Comparison of ENCODE assay signal across 1 cellular context in the genomic region with DNA sequence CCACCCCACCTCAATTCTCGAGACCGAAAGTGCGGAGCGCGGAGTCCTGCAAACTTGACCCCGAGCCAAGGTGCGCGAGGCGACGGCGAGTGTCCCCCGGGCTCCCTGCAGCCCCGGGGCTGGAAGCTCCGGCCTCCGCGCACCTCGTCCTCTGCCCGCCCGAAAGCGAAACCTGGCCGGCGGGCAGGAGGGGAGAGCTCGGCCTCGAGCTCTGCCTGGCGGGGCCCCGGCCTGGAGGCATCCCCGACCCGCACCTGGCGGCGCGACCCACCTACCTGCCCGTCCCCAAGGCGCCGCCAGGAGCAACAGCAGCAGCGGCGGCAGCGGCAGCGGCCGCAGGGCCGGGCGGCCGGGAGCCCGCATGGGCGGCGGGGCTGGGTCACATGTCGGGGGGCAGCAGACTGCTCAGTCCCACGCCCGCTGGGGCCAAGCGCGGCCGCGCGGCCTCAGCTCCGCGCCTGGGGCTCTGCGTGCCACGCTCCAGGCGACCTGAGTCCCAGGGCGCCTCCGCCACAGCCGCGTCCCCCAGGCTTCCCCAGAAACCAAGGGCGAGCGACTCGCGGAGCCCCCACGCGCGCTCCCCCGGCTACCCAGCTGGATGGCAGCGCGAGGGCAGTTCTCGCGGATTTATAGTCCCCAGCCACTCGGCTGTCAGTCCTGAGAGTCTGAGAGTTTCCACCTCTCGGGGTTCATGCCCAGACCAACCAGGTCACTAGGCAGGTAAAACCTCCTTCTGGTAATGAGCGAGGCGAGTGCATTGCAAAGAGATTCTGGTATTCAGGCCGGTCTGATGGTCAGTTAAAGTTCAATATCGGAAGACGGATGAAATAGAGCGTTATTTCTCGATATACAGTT.
TF ChIP-seq lines count a peak whose summit lies in the region.

A gene with protein sequence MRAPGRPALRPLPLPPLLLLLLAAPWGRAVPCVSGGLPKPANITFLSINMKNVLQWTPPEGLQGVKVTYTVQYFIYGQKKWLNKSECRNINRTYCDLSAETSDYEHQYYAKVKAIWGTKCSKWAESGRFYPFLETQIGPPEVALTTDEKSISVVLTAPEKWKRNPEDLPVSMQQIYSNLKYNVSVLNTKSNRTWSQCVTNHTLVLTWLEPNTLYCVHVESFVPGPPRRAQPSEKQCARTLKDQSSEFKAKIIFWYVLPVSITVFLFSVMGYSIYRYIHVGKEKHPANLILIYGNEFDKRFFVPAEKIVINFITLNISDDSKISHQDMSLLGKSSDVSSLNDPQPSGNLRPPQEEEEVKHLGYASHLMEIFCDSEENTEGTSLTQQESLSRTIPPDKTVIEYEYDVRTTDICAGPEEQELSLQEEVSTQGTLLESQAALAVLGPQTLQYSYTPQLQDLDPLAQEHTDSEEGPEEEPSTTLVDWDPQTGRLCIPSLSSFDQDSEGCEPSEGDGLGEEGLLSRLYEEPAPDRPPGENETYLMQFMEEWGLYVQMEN (minus strand): TSS at position 600 of the 855 bp plus-strand sequence. CDS start 237 bp downstream, at position 363.

TF ChIP-seq in A549, 52 proteins besides CTCF, POLR2A, EP300 and RAD21 (continued from another document):
- TF ChIP-seq JUN (IDR thresholded peaks at IDR 0.05) = no peak
TF ChIP-seq in A549: peak in this region for 0.
